Comparison of ENCODE assay signal across 10 cellular contexts in genomic region chr14:65832431-65833253, GRCh38.
DNase-seq lines count a peak whose midpoint lies in the region; ATAC-seq and TF ChIP-seq lines count a peak whose summit lies in the region.
"Had no signal": no experiment of that assay in that cellular context is flagged by ENCODE, and none has a peak within 500 bp of the region (broad histone marks: within the 10 kb centered on the region; RNA-seq: fewer than 3 reads in every experiment).

No MANE protein-coding gene starts in this region.

- peak; percentile 14 for ATAC-seq in activated naive CD8-positive, alpha-beta T cell treated with anti-CD3 and anti-CD28 coated beads, Interleukin-2, amount 10 ng/mL, durations not matched to agents 7 days and 5 days (ENCODE audit: low read depth)
- ATAC-seq in effector memory CD8-positive, alpha-beta T cell (replicated peaks): no peak

- peak overlapping the region; percentile 40 for H3K27ac Mint-ChIP-seq in activated naive CD8-positive, alpha-beta T cell treated with anti-CD3 and anti-CD28 coated beads, Interleukin-2, amount 10 ng/mL, durations not matched to agents 7 days and 5 days
- H3K27ac Mint-ChIP-seq in activated naive CD8-positive, alpha-beta T cell treated with anti-CD3 and anti-CD28 coated beads for 36 hours: no peak overlapping the region
- H3K27ac Mint-ChIP-seq in effector memory CD8-positive, alpha-beta T cell: peak overlapping the region in 1 of 2 donors; percentile 25
- H3K27ac Mint-ChIP-seq: activated CD4-positive, alpha-beta memory T cell treated with anti-CD3 and anti-CD28 coated beads, Interleukin-2, amount 10 ng/mL, durations not matched to agents 7 days and 5 days had no signal

- no peak overlapping the region for H3K4me3 ChIP-seq in fibroblast of lung (replicated peaks in 1 of 4; ENCODE audit: control extremely low read depth in 1 of 4, insufficient read depth in 1 of 4, low read depth in 3 of 4, low read length in 4 of 4)
- no peak overlapping the region for H3K4me3 ChIP-seq in smooth muscle cell
- no peak overlapping the region for H3K4me3 ChIP-seq in spleen

- TF ChIP-seq CTCF in fibroblast of lung (conservative IDR thresholded peaks at IDR 0.05 in 1 of 2, IDR thresholded peaks at IDR 0.05 in 1 of 2; ENCODE audit: low read depth in 1 of 2, low read length in 2 of 2): peak; percentile 27 to 34
- peak; percentile 43 for TF ChIP-seq CTCF in smooth muscle cell (IDR thresholded peaks at IDR 0.05; ENCODE audit: borderline replicate concordance, insufficient read depth, poor library complexity, severe bottlenecking)
- peak in 1 of 11 experiments; percentile 25 for TF ChIP-seq CTCF in spleen (IDR thresholded peaks at IDR 0.05 in 8 of 11, conservative IDR thresholded peaks at IDR 0.05 in 3 of 11)

- no peak overlapping the region for H3K27ac ChIP-seq in fibroblast of lung (ENCODE audit: insufficient read depth, low read length)
- no peak overlapping the region for H3K27ac ChIP-seq in smooth muscle cell (ENCODE audit: low read depth)
- no peak overlapping the region for H3K27ac ChIP-seq in spleen

- peaks cover 24% of the 10 kb centered on the region for H3K4me1 Mint-ChIP-seq in activated naive CD8-positive, alpha-beta T cell treated with anti-CD3 and anti-CD28 coated beads, Interleukin-2, amount 10 ng/mL, durations not matched to agents 7 days and 5 days
- H3K4me1 Mint-ChIP-seq in activated naive CD8-positive, alpha-beta T cell treated with anti-CD3 and anti-CD28 coated beads for 36 hours: peaks cover 22% of the 10 kb centered on the region
- peaks cover 20 to 27% of the 10 kb centered on the region in 2 donors for H3K4me1 Mint-ChIP-seq in effector memory CD8-positive, alpha-beta T cell (ENCODE audit: low read depth in 2 of 2)

- H4K20me1 ChIP-seq in fibroblast of lung (ENCODE audit: control insufficient read depth, extremely low read depth, insufficient read depth, low read length) (no peaks in the 10 kb centered on the region), smooth muscle cell (ENCODE audit: low read depth) (no peaks in the 10 kb centered on the region)

- H3K9ac ChIP-seq in fibroblast of lung (ENCODE audit: insufficient read depth, low read length): no peak overlapping the region
- H3K9ac ChIP-seq in smooth muscle cell (ENCODE audit: low read depth): no peak overlapping the region

- no peaks in the 10 kb centered on the region for H3K27me3 Mint-ChIP-seq in activated naive CD8-positive, alpha-beta T cell treated with anti-CD3 and anti-CD28 coated beads, Interleukin-2, amount 10 ng/mL, durations not matched to agents 7 days and 5 days
- no peaks in the 10 kb centered on the region for H3K27me3 Mint-ChIP-seq in activated naive CD8-positive, alpha-beta T cell treated with anti-CD3 and anti-CD28 coated beads for 36 hours
- no peaks in the 10 kb centered on the region for H3K27me3 Mint-ChIP-seq in effector memory CD8-positive, alpha-beta T cell

- H3K9me3 ChIP-seq in fibroblast of lung (ENCODE audit: control insufficient read depth, insufficient read depth, low read depth, low read length): no peaks in the 10 kb centered on the region
- no peaks in the 10 kb centered on the region for H3K9me3 ChIP-seq in smooth muscle cell (replicated peaks; ENCODE audit: low read depth)
- no peaks in the 10 kb centered on the region for H3K9me3 ChIP-seq in spleen

- H3K36me3 ChIP-seq in fibroblast of lung (ENCODE audit: control insufficient read depth, insufficient read depth, low read length): no peaks in the 10 kb centered on the region
- H3K36me3 ChIP-seq in smooth muscle cell (ENCODE audit: low read depth): no peaks in the 10 kb centered on the region
- no peaks in the 10 kb centered on the region for H3K36me3 ChIP-seq in spleen

- H3K4me3 Mint-ChIP-seq in activated naive CD8-positive, alpha-beta T cell treated with anti-CD3 and anti-CD28 coated beads, Interleukin-2, amount 10 ng/mL, durations not matched to agents 7 days and 5 days: no peak overlapping the region
- no peak overlapping the region for H3K4me3 Mint-ChIP-seq in activated naive CD8-positive, alpha-beta T cell treated with anti-CD3 and anti-CD28 coated beads for 36 hours
- H3K4me3 Mint-ChIP-seq in effector memory CD8-positive, alpha-beta T cell: peak overlapping the region in 1 of 2 donors; percentile 45
- H3K4me3 Mint-ChIP-seq: activated CD4-positive, alpha-beta memory T cell treated with anti-CD3 and anti-CD28 coated beads, Interleukin-2, amount 10 ng/mL, durations not matched to agents 7 days and 5 days had no signal

- peaks cover 1% of the 10 kb centered on the region for H3K9me3 Mint-ChIP-seq in activated naive CD8-positive, alpha-beta T cell treated with anti-CD3 and anti-CD28 coated beads, Interleukin-2, amount 10 ng/mL, durations not matched to agents 7 days and 5 days
- peaks cover 1% of the 10 kb centered on the region for H3K9me3 Mint-ChIP-seq in activated naive CD8-positive, alpha-beta T cell treated with anti-CD3 and anti-CD28 coated beads for 36 hours
- no peaks in the 10 kb centered on the region for H3K9me3 Mint-ChIP-seq in effector memory CD8-positive, alpha-beta T cell

- H3F3A ChIP-seq in smooth muscle cell (ENCODE audit: low read depth): no peaks in the 10 kb centered on the region

- H3K4me2 ChIP-seq in fibroblast of lung (ENCODE audit: extremely low read depth, insufficient read depth, low read length) (no peak overlapping the region), smooth muscle cell (no peak overlapping the region)

- no peak for DNase-seq in activated naive CD8-positive, alpha-beta T cell treated with anti-CD3 and anti-CD28 coated beads, Interleukin-2, amount 10 ng/mL, durations not matched to agents 7 days and 5 days
- no peak for DNase-seq in activated naive CD8-positive, alpha-beta T cell treated with anti-CD3 and anti-CD28 coated beads for 36 hours
- peak; percentile 53 for DNase-seq in NCI-H69 (lab: John Stamatoyannopoulos, UW)
- DNase-seq in fibroblast of lung (ENCODE audit: low read depth in 2 of 2): peak; percentile 11 to 12
- DNase-seq in smooth muscle cell (lab: John Stamatoyannopoulos, UW; ENCODE audit: unreplicated experiment): no peak
- DNase-seq in effector memory CD8-positive, alpha-beta T cell: no peak
- no peak for DNase-seq in NK-92 (lab: John Stamatoyannopoulos, UW; ENCODE audit: unreplicated experiment)
- no peak for DNase-seq in spleen
- DNase-seq: activated CD4-positive, alpha-beta memory T cell treated with anti-CD3 and anti-CD28 coated beads, Interleukin-2, amount 10 ng/mL, durations not matched to agents 7 days and 5 days; NCI-H510A treated with DMSO at 0.1 percent for 48 hours had no signal

- H3K27me3 ChIP-seq in fibroblast of lung (ENCODE audit: control insufficient read depth, insufficient read depth, low read length): peaks cover 9% of the 10 kb centered on the region
- H3K27me3 ChIP-seq in smooth muscle cell (ENCODE audit: low read depth): peaks cover 42% of the 10 kb centered on the region
- no peaks in the 10 kb centered on the region for H3K27me3 ChIP-seq in spleen (replicated peaks in 1 of 7)

- H3K4me1 ChIP-seq in fibroblast of lung (ENCODE audit: control insufficient read depth, extremely low read depth, insufficient read depth, low read length) (no peaks in the 10 kb centered on the region), smooth muscle cell (ENCODE audit: low read depth) (peaks cover 26% of the 10 kb centered on the region), spleen (peaks cover 0 to 4% (median 0%) of the 10 kb centered on the region in 6 donors)

- TF ChIP-seq POLR2A in spleen (IDR thresholded peaks at IDR 0.05): no peak

- peaks cover 8% of the 10 kb centered on the region for H3K36me3 Mint-ChIP-seq in activated naive CD8-positive, alpha-beta T cell treated with anti-CD3 and anti-CD28 coated beads, Interleukin-2, amount 10 ng/mL, durations not matched to agents 7 days and 5 days
- no peaks in the 10 kb centered on the region for H3K36me3 Mint-ChIP-seq in activated naive CD8-positive, alpha-beta T cell treated with anti-CD3 and anti-CD28 coated beads for 36 hours
- no peaks in the 10 kb centered on the region for H3K36me3 Mint-ChIP-seq in effector memory CD8-positive, alpha-beta T cell (ENCODE audit: insufficient read depth)

- intact Hi-C loops in spleen (cut with DNase I; ENCODE audit: low total_unique reads): no loop called here

- H2AFZ ChIP-seq in fibroblast of lung (ENCODE audit: low read length) (no peak overlapping the region), smooth muscle cell (ENCODE audit: low read depth) (no peak overlapping the region)

- POLR2A ChIA-PET in activated naive CD8-positive, alpha-beta T cell treated with anti-CD3 and anti-CD28 coated beads, Interleukin-2, amount 10 ng/mL, durations not matched to agents 7 days and 5 days (lab: Charles Lee): interaction anchor here (1.6 to 2.1 kb wide), 2 partner anchors 8 to 14 kb away, joined by 3 to 12 read pairs; no protein-coding TSS in a partner anchor

- H3K79me2 ChIP-seq in fibroblast of lung (ENCODE audit: control insufficient read depth, insufficient read depth, low read length) (no peaks in the 10 kb centered on the region), smooth muscle cell (ENCODE audit: low read depth) (no peaks in the 10 kb centered on the region)

- WGBS in smooth muscle cell (ENCODE audit: low lambda C conversion rate): 65% methylated on average over 10 of the region's 10 CpGs
- 50 to 70% (median 58%) methylated on average over 10 of the region's 10 CpGs for WGBS in spleen, 5 donors

Comparison
In these comparisons a context has a peak if more than half of its experiments do, and no peak if none do; other contexts are left out.
1. DNase-seq: peak in NCI-H69 (single experiment) and fibroblast of lung (2 of 2); none in activated naive CD8-positive, alpha-beta T cell treated with anti-CD3 and anti-CD28 coated beads, Interleukin-2, amount 10 ng/mL, durations not matched to agents 7 days and 5 days (single experiment), activated naive CD8-positive, alpha-beta T cell treated with anti-CD3 and anti-CD28 coated beads for 36 hours (single experiment), smooth muscle cell (single experiment), effector memory CD8-positive, alpha-beta T cell (0 of 3), NK-92 (single experiment) and spleen (single experiment).